ENCODE assay signal across 11 cellular contexts in genomic region chr17:57480438-57481196, GRCh38.
DNase-seq lines count a peak whose midpoint lies in the region; ATAC-seq and TF ChIP-seq lines count a peak whose summit lies in the region.
"Had no signal": no experiment of that assay in that cellular context is flagged by ENCODE, and none has a peak within 500 bp of the region (broad histone marks: within the 10 kb centered on the region; RNA-seq: fewer than 3 reads in every experiment).

No MANE protein-coding gene starts in this region.

- ATAC-seq in right cardiac atrium (no peak), GM21526 (IDR thresholded peaks at IDR 0.05; ENCODE audit: low FRiP score, unreplicated experiment) (no peak), HG02763 (IDR thresholded peaks at IDR 0.05; ENCODE audit: unreplicated experiment) (no peak), HG02981 (IDR thresholded peaks at IDR 0.05; ENCODE audit: unreplicated experiment) (no peak)
- ATAC-seq: GM23338 had no signal

- H3K4me1 Mint-ChIP-seq in activated naive CD8-positive, alpha-beta T cell treated with anti-CD3 and anti-CD28 coated beads for 36 hours = peaks cover 48% of the 10 kb centered on the region

- WGBS in right cardiac atrium = 53% methylated on average over 4 of the region's 4 CpGs

- no peaks in the 10 kb centered on the region for H3K9me3 Mint-ChIP-seq in activated naive CD8-positive, alpha-beta T cell treated with anti-CD3 and anti-CD28 coated beads for 36 hours
- H3K9me3 Mint-ChIP-seq: GM23338 had no signal

- H3K27me3 ChIP-seq in cardiac muscle cell (no peaks in the 10 kb centered on the region), right cardiac atrium (ENCODE audit: control insufficient read depth, insufficient read depth) (no peaks in the 10 kb centered on the region), uterus (no peaks in the 10 kb centered on the region)

- H3K27ac ChIP-seq in cardiac muscle cell (peak overlapping the region; percentile 42), right cardiac atrium (ENCODE audit: low read length) (peak overlapping the region; percentile 56), uterus (peak overlapping the region in 1 of 2 donors; percentile 58)

- intact Hi-C loops in cardiac septum (cut with DNase I) = no loop called here
- intact Hi-C loops in right cardiac atrium (cut with DNase I) = no loop called here
- intact Hi-C loops in uterus (cut with DNase I; ENCODE audit: low total_unique reads) = no loop called here

- peak overlapping the region; percentile 16 for H3K27ac Mint-ChIP-seq in activated naive CD8-positive, alpha-beta T cell treated with anti-CD3 and anti-CD28 coated beads for 36 hours
- H3K27ac Mint-ChIP-seq: GM23338 had no signal

- H3K4me1 ChIP-seq in cardiac muscle cell (ENCODE audit: low read depth) (peaks cover 20% of the 10 kb centered on the region), right cardiac atrium (ENCODE audit: control insufficient read depth, insufficient read depth, low read length) (peaks cover 30% of the 10 kb centered on the region), uterus (peaks cover 3 to 5% of the 10 kb centered on the region in 2 donors)

- H3K36me3 ChIP-seq in cardiac muscle cell (no peaks in the 10 kb centered on the region), uterus (no peaks in the 10 kb centered on the region)

- TF ChIP-seq CTCF in cardiac muscle cell (IDR thresholded peaks at IDR 0.05; ENCODE audit: low read depth, low read length) (no peak), uterus (IDR thresholded peaks at IDR 0.05) (no peak)

- H3K4me3 ChIP-seq in cardiac muscle cell (no peak overlapping the region), right cardiac atrium (ENCODE audit: low read length) (no peak overlapping the region), uterus (no peak overlapping the region)
- H3K4me3 ChIP-seq: GM23338 had no signal

- H3K27me3 Mint-ChIP-seq in activated naive CD8-positive, alpha-beta T cell treated with anti-CD3 and anti-CD28 coated beads for 36 hours = no peaks in the 10 kb centered on the region

- peak; percentile 56 to 62 for DNase-seq in cardiac muscle cell (ENCODE audit: low read depth in 1 of 2, low spot score in 1 of 2)
- DNase-seq in cardiac septum (ENCODE audit: low spot score) = no peak
- no peak for DNase-seq in activated naive CD8-positive, alpha-beta T cell treated with anti-CD3 and anti-CD28 coated beads for 36 hours
- DNase-seq in right cardiac atrium = peak in 1 of 3 donors; percentile 54
- DNase-seq in uterus = peak; percentile 33 to 37
- DNase-seq: activated T-cell treated with anti-CD3 and anti-CD28 coated beads, Interleukin-2, amount 50 U/mL, for 48 hours; NCI-H2227 treated with DMSO at 0.1 percent for 48 hours had no signal

- H3K4me3 Mint-ChIP-seq in activated naive CD8-positive, alpha-beta T cell treated with anti-CD3 and anti-CD28 coated beads for 36 hours = no peak overlapping the region
- H3K4me3 Mint-ChIP-seq: GM23338 had no signal

- H3K9me3 ChIP-seq in cardiac muscle cell (ENCODE audit: low read depth) = no peaks in the 10 kb centered on the region
- H3K9me3 ChIP-seq in right cardiac atrium (ENCODE audit: control insufficient read depth, low read length) = no peaks in the 10 kb centered on the region
- no peaks in the 10 kb centered on the region for H3K9me3 ChIP-seq in uterus

- peaks cover 23% of the 10 kb centered on the region for H3K36me3 Mint-ChIP-seq in activated naive CD8-positive, alpha-beta T cell treated with anti-CD3 and anti-CD28 coated beads for 36 hours

- TF ChIP-seq POLR2A in uterus (IDR thresholded peaks at IDR 0.05) = no peak

Comparison
In these comparisons a context has a peak if more than half of its experiments do, and no peak if none do; other contexts are left out.
1. DNase-seq: peak in cardiac muscle cell (2 of 2) and uterus (2 of 2); none in cardiac septum (single experiment) and activated naive CD8-positive, alpha-beta T cell treated with anti-CD3 and anti-CD28 coated beads for 36 hours (single experiment).